In genomic region chr14:56199095-56199975, GRCh38 we compare ENCODE assay signal across 1 cellular context.
TF ChIP-seq lines count a peak whose summit lies in the region.

No MANE protein-coding gene starts in this region.

TF ChIP-seq in K562, 482 proteins besides CTCF, POLR2A, EP300 and RAD21 (continued from another document and continues in another):
- TF ChIP-seq, protein P1, sequence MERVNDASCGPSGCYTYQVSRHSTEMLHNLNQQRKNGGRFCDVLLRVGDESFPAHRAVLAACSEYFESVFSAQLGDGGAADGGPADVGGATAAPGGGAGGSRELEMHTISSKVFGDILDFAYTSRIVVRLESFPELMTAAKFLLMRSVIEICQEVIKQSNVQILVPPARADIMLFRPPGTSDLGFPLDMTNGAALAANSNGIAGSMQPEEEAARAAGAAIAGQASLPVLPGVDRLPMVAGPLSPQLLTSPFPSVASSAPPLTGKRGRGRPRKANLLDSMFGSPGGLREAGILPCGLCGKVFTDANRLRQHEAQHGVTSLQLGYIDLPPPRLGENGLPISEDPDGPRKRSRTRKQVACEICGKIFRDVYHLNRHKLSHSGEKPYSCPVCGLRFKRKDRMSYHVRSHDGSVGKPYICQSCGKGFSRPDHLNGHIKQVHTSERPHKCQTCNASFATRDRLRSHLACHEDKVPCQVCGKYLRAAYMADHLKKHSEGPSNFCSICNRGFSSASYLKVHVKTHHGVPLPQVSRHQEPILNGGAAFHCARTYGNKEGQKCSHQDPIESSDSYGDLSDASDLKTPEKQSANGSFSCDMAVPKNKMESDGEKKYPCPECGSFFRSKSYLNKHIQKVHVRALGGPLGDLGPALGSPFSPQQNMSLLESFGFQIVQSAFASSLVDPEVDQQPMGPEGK (CRISPR knock-in tag; IDR thresholded peaks at IDR 0.05; ENCODE audit: borderline replicate concordance) = no peak
- TF ChIP-seq SMAD3 (CRISPR knock-in tag; conservative IDR thresholded peaks at IDR 0.05) = no peak
- TF ChIP-seq, protein P2, sequence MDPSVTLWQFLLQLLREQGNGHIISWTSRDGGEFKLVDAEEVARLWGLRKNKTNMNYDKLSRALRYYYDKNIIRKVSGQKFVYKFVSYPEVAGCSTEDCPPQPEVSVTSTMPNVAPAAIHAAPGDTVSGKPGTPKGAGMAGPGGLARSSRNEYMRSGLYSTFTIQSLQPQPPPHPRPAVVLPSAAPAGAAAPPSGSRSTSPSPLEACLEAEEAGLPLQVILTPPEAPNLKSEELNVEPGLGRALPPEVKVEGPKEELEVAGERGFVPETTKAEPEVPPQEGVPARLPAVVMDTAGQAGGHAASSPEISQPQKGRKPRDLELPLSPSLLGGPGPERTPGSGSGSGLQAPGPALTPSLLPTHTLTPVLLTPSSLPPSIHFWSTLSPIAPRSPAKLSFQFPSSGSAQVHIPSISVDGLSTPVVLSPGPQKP (CRISPR knock-in tag; IDR thresholded peaks at IDR 0.05) = no peak
- TF ChIP-seq PHB (CRISPR knock-in tag; IDR thresholded peaks at IDR 0.05) = no peak
- TF ChIP-seq CBFB (CRISPR knock-in tag; IDR thresholded peaks at IDR 0.05) = no peak
- TF ChIP-seq ZNF280A (IDR thresholded peaks at IDR 0.05; ENCODE audit: low read depth, partially characterized antibody) = no peak
- TF ChIP-seq SMARCA4 (IDR thresholded peaks at IDR 0.05) = peak; percentile 69
- TF ChIP-seq MYNN (IDR thresholded peaks at IDR 0.05) = no peak
- no peak for TF ChIP-seq MYNN (CRISPR knock-in tag; IDR thresholded peaks at IDR 0.05)
- TF ChIP-seq, protein P3, sequence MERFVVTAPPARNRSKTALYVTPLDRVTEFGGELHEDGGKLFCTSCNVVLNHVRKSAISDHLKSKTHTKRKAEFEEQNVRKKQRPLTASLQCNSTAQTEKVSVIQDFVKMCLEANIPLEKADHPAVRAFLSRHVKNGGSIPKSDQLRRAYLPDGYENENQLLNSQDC (CRISPR knock-in tag; IDR thresholded peaks at IDR 0.05) = no peak
- TF ChIP-seq BRF1 (IDR thresholded peaks at IDR 0.05; ENCODE audit: borderline replicate concordance, extremely low read depth, insufficient read length) = no peak
- TF ChIP-seq POLR2H (tag; IDR thresholded peaks at IDR 0.05; ENCODE audit: low read depth) = peak; percentile 79
- TF ChIP-seq MAFF (IDR thresholded peaks at IDR 0.05; ENCODE audit: low read length) = peak; percentile 95
- TF ChIP-seq ZSCAN32 (CRISPR knock-in tag; IDR thresholded peaks at IDR 0.05) = no peak
- TF ChIP-seq SRF (CRISPR knock-in tag; IDR thresholded peaks at IDR 0.05) = peak; percentile 96 to 99
- no peak for TF ChIP-seq VEZF1 (CRISPR knock-in tag; IDR thresholded peaks at IDR 0.05)
- peak; percentile 44; the same call in 1 of the 2 replicates for TF ChIP-seq RNF2 (IDR thresholded peaks at IDR 0.05)
- TF ChIP-seq FOS (IDR thresholded peaks at IDR 0.05; ENCODE audit: extremely low read depth, insufficient read length) = no peak
- TF ChIP-seq ZNF764 (CRISPR knock-in tag; IDR thresholded peaks at IDR 0.05; ENCODE audit: low read depth) = no peak
- no peak for TF ChIP-seq SAFB (IDR thresholded peaks at IDR 0.05; ENCODE audit: borderline replicate concordance, low read depth, low read length)
- TF ChIP-seq KAT7 (CRISPR knock-in tag; IDR thresholded peaks at IDR 0.05; ENCODE audit: borderline replicate concordance) = no peak
- TF ChIP-seq NCOA4 (IDR thresholded peaks at IDR 0.05; ENCODE audit: partially characterized antibody) = no peak
- no peak for TF ChIP-seq MECOM (CRISPR knock-in tag; IDR thresholded peaks at IDR 0.05)
- peak; percentile 33 to 43; a peak in 2 of 4 replicates for TF ChIP-seq NRF1 (conservative IDR thresholded peaks at IDR 0.05 in 1 of 2, IDR thresholded peaks at IDR 0.05 in 1 of 2)
- TF ChIP-seq U2AF1 (optimal IDR thresholded peaks at IDR 0.05; ENCODE audit: low read depth, low read length) = no peak
- no peak for TF ChIP-seq ZSCAN29 (IDR thresholded peaks at IDR 0.05)
- no peak for TF ChIP-seq CBX1 (IDR thresholded peaks at IDR 0.05; ENCODE audit: low read depth)
- TF ChIP-seq ZBTB2 (IDR thresholded peaks at IDR 0.05) = no peak
- no peak for TF ChIP-seq TAF7 (tag; IDR thresholded peaks at IDR 0.05)
- TF ChIP-seq NELFE (IDR thresholded peaks at IDR 0.05; ENCODE audit: insufficient read depth, insufficient read length) = no peak
- peak; percentile 78 for TF ChIP-seq RAD51 (IDR thresholded peaks at IDR 0.05; ENCODE audit: borderline replicate concordance, low read depth)
- no peak for TF ChIP-seq ETS2 (tag; IDR thresholded peaks at IDR 0.05; ENCODE audit: borderline replicate concordance, poor library complexity, severe bottlenecking)
- 0 out of 2 replicates have a peak, but pooled peaks have one; percentile 29 for TF ChIP-seq GABPA (tag; conservative IDR thresholded peaks at IDR 0.05; ENCODE audit: low read depth)
- TF ChIP-seq ZNF175 (CRISPR knock-in tag; IDR thresholded peaks at IDR 0.05; ENCODE audit: low read depth) = no peak; the same call in 1 of the 2 replicates
- TF ChIP-seq THRAP3 (IDR thresholded peaks at IDR 0.05; ENCODE audit: borderline replicate concordance) = no peak
- TF ChIP-seq ZNF277 (CRISPR knock-in tag; IDR thresholded peaks at IDR 0.05; ENCODE audit: borderline replicate concordance) = no peak
- TF ChIP-seq ZNF253 (CRISPR knock-in tag; conservative IDR thresholded peaks at IDR 0.05) = no peak
- 0 out of 2 replicates have a peak, but pooled peaks have one; percentile 28 for TF ChIP-seq RBFOX2 (IDR thresholded peaks at IDR 0.05; ENCODE audit: low read depth, low read length)
- TF ChIP-seq ARHGAP35 (IDR thresholded peaks at IDR 0.05; ENCODE audit: partially characterized antibody) = no peak
- no peak for TF ChIP-seq CAMTA2 (CRISPR knock-in tag; conservative IDR thresholded peaks at IDR 0.05)
- TF ChIP-seq TFE3 (CRISPR knock-in tag; IDR thresholded peaks at IDR 0.05) = peak; percentile 85
- no peak for TF ChIP-seq ZNF830 (CRISPR knock-in tag; IDR thresholded peaks at IDR 0.05)
- TF ChIP-seq ATF7 (IDR thresholded peaks at IDR 0.05) = peak; percentile 12; the same call in 1 of the 2 replicates
- no peak for TF ChIP-seq MTA1 (IDR thresholded peaks at IDR 0.05; ENCODE audit: borderline replicate concordance)
- TF ChIP-seq POLR3A (IDR thresholded peaks at IDR 0.05; ENCODE audit: borderline replicate concordance, extremely low read depth, insufficient read depth, insufficient read length) = no peak
- no peak for TF ChIP-seq ZNF785 (CRISPR knock-in tag; IDR thresholded peaks at IDR 0.05)
- no peak for TF ChIP-seq ERF (CRISPR knock-in tag; IDR thresholded peaks at IDR 0.05)
- no peak for TF ChIP-seq NR2C2 (CRISPR knock-in tag; IDR thresholded peaks at IDR 0.05)
- TF ChIP-seq NR2C2 (tag; IDR thresholded peaks at IDR 0.05) = peak; percentile 61; the same call in 1 of the 2 replicates
- TF ChIP-seq, protein P4, sequence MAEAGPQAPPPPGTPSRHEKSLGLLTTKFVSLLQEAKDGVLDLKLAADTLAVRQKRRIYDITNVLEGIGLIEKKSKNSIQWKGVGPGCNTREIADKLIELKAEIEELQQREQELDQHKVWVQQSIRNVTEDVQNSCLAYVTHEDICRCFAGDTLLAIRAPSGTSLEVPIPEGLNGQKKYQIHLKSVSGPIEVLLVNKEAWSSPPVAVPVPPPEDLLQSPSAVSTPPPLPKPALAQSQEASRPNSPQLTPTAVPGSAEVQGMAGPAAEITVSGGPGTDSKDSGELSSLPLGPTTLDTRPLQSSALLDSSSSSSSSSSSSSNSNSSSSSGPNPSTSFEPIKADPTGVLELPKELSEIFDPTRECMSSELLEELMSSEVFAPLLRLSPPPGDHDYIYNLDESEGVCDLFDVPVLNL (CRISPR knock-in tag; IDR thresholded peaks at IDR 0.05; ENCODE audit: low read depth) = no peak
- no peak for TF ChIP-seq GATAD2A (IDR thresholded peaks at IDR 0.05)
- no peak for TF ChIP-seq NCOA6 (IDR thresholded peaks at IDR 0.05)
- no peak; the same call in 1 of the 2 replicates for TF ChIP-seq NCOA1 (IDR thresholded peaks at IDR 0.05; ENCODE audit: low read depth)
- peak; percentile 98 for TF ChIP-seq BACH1 (tag; IDR thresholded peaks at IDR 0.05)
- no peak for TF ChIP-seq SMARCA5 (IDR thresholded peaks at IDR 0.05)
- TF ChIP-seq ATF3 (IDR thresholded peaks at IDR 0.05) = peak; percentile 47; the same call in 1 of the 2 replicates
- TF ChIP-seq ATF3 (CRISPR knock-in tag; conservative IDR thresholded peaks at IDR 0.05) = no peak
- TF ChIP-seq, protein P5, sequence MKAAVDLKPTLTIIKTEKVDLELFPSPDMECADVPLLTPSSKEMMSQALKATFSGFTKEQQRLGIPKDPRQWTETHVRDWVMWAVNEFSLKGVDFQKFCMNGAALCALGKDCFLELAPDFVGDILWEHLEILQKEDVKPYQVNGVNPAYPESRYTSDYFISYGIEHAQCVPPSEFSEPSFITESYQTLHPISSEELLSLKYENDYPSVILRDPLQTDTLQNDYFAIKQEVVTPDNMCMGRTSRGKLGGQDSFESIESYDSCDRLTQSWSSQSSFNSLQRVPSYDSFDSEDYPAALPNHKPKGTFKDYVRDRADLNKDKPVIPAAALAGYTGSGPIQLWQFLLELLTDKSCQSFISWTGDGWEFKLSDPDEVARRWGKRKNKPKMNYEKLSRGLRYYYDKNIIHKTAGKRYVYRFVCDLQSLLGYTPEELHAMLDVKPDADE (conservative IDR thresholded peaks at IDR 0.05; ENCODE audit: control insufficient read depth, low read depth, low read length) = no peak
- TF ChIP-seq NFE2L1 (tag; IDR thresholded peaks at IDR 0.05; ENCODE audit: borderline replicate concordance, low read depth) = peak; percentile 98
- no peak for TF ChIP-seq CC2D1A (IDR thresholded peaks at IDR 0.05)
- TF ChIP-seq ELK3 (CRISPR knock-in tag; IDR thresholded peaks at IDR 0.05) = no peak
- TF ChIP-seq ZFP36 (IDR thresholded peaks at IDR 0.05; ENCODE audit: low read depth, low read length, partially characterized antibody) = peak; percentile 79
